15 cellular contexts compared by ENCODE assay signal in genomic region chr11:112785717-112786116, GRCh38.
DNase-seq lines count a peak whose midpoint lies in the region; ATAC-seq and TF ChIP-seq lines count a peak whose summit lies in the region.
"Had no signal": no experiment of that assay in that cellular context is flagged by ENCODE, and none has a peak within 500 bp of the region (broad histone marks: within the 10 kb centered on the region; RNA-seq: fewer than 3 reads in every experiment).

No MANE protein-coding gene starts in this region.

- WGBS in gastroesophageal sphincter (ENCODE audit: low coverage in 1 of 2), 2 donors: 31% methylated on average over 4 of the region's 4 CpGs

- no peaks in the 10 kb centered on the region for H3K36me3 ChIP-seq in ascending aorta
- no peaks in the 10 kb centered on the region for H3K36me3 ChIP-seq in gastroesophageal sphincter

- H3K9me3 ChIP-seq in ascending aorta (no peaks in the 10 kb centered on the region), gastroesophageal sphincter (no peaks in the 10 kb centered on the region)

- H3K27me3 ChIP-seq in ascending aorta (no peaks in the 10 kb centered on the region), gastroesophageal sphincter (no peaks in the 10 kb centered on the region)

- intact Hi-C loops in ascending aorta (cut with DNase I) (loop anchor here (1.0 kb wide), 1 partner anchor 9 kb away; no protein-coding TSS in a partner anchor), sciatic nerve (cut with DNase I) (no loop called here), posterior cingulate gyrus (cut with DNase I) (no loop called here)

- ATAC-seq in gastroesophageal sphincter (peak; percentile 52), sciatic nerve (peak; percentile 62), HG02840 (IDR thresholded peaks at IDR 0.05; ENCODE audit: low FRiP score, unreplicated experiment) (no peak)
- ATAC-seq: activated CD4-positive, CD25-positive, alpha-beta regulatory T cell treated with anti-CD3 and anti-CD28 coated beads, Interleukin-2, amount 50 U/mL, for 24 hours had no signal

- TF ChIP-seq EP300 in gastroesophageal sphincter (IDR thresholded peaks at IDR 0.05): no peak

- H3K27ac ChIP-seq in ascending aorta (peak overlapping the region; percentile 73 to 83), gastroesophageal sphincter (peak overlapping the region in 3 of 4 donors; percentile 48 to 64 (median 57))
- H3K27ac ChIP-seq: KMS-11 had no signal

- H3K4me3 ChIP-seq in ascending aorta (peak overlapping the region in 1 of 2 donors; percentile 43), gastroesophageal sphincter (no peak overlapping the region)

- peak; percentile 17 for DNase-seq in EH (ENCODE audit: low read depth)
- DNase-seq in ascending aorta (ENCODE audit: low spot score in 2 of 2): peak in 1 of 2 donors; percentile 83
- no peak for DNase-seq in sciatic nerve (ENCODE audit: low spot score)
- DNase-seq in posterior cingulate gyrus: no peak
- no peak for DNase-seq in retina
- no peak for DNase-seq in activated CD8-positive, alpha-beta memory T cell treated with anti-CD3 and anti-CD28 coated beads for 24 hours
- DNase-seq: activated T-cell treated with anti-CD3 and anti-CD28 coated beads, Interleukin-2, amount 50 U/mL, for 1 hour; amniotic stem cell; effector memory CD4-positive, alpha-beta T cell; NCI-H1930; trophoblast cell had no signal

- TF ChIP-seq POLR2A in gastroesophageal sphincter (IDR thresholded peaks at IDR 0.05): no peak

- no peak for TF ChIP-seq CTCF in ascending aorta (IDR thresholded peaks at IDR 0.05)
- TF ChIP-seq CTCF in gastroesophageal sphincter (IDR thresholded peaks at IDR 0.05): no peak

- H3K4me1 ChIP-seq in ascending aorta (peaks cover 7 to 30% of the 10 kb centered on the region in 2 donors), gastroesophageal sphincter (peaks cover 0 to 33% (median 18%) of the 10 kb centered on the region in 3 donors)
